10 cellular contexts compared by ENCODE assay signal in genomic region chr2:176140130-176140519, GRCh38. TPM values are rescaled to one million over a fixed set of nuclear protein-coding genes. Genes with fewer than 3 reads are reported as not detected.
DNase-seq lines count a peak whose midpoint lies in the region; ATAC-seq and TF ChIP-seq lines count a peak whose summit lies in the region.
"Had no signal": no experiment of that assay in that cellular context is flagged by ENCODE, and none has a peak within 500 bp of the region (broad histone marks: within the 10 kb centered on the region; RNA-seq: fewer than 3 reads in every experiment).

No MANE protein-coding gene starts in this region.

- H3K4me1 ChIP-seq in RWPE2 (ENCODE audit: insufficient read depth, poor library complexity, severe bottlenecking) (peaks cover 9% of the 10 kb centered on the region), iPS-15b (ENCODE audit: control insufficient read depth, insufficient read depth, low read length) (peaks cover 5% of the 10 kb centered on the region), stomach smooth muscle (ENCODE audit: control insufficient read depth, insufficient read depth, low read length) (peaks cover 20% of the 10 kb centered on the region)

- H3K27me3 ChIP-seq in RWPE2 (ENCODE audit: insufficient read depth, poor library complexity, severe bottlenecking) (no peaks in the 10 kb centered on the region), iPS-15b (ENCODE audit: control insufficient read depth, insufficient read depth, low read length) (peaks cover 99% of the 10 kb centered on the region), stomach smooth muscle (ENCODE audit: control insufficient read depth in 1 of 2, insufficient read depth in 2 of 2, low read length in 2 of 2) (peaks cover 66 to 78% of the 10 kb centered on the region in 2 donors)

- H3K9me3 ChIP-seq in RWPE2 (ENCODE audit: severe bottlenecking) (no peaks in the 10 kb centered on the region), iPS-15b (ENCODE audit: control insufficient read depth, insufficient read depth, low read length) (no peaks in the 10 kb centered on the region), stomach smooth muscle (ENCODE audit: control insufficient read depth in 2 of 2, low read length in 2 of 2) (no peaks in the 10 kb centered on the region)

- H3K36me3 ChIP-seq in RWPE2 (ENCODE audit: low read depth): no peaks in the 10 kb centered on the region
- H3K36me3 ChIP-seq in iPS-15b (ENCODE audit: control insufficient read depth, insufficient read depth, low read length): no peaks in the 10 kb centered on the region
- no peaks in the 10 kb centered on the region for H3K36me3 ChIP-seq in stomach smooth muscle (ENCODE audit: control insufficient read depth in 2 of 2, insufficient read depth in 2 of 2, low read length in 2 of 2)

- no peak overlapping the region for H3K9ac ChIP-seq in iPS-15b (ENCODE audit: low read depth, low read length)
- no peak overlapping the region for H3K9ac ChIP-seq in stomach smooth muscle (ENCODE audit: low read length in 2 of 2)

- no peak for ATAC-seq in RWPE2 (ENCODE audit: low read depth)

- no peak for TF ChIP-seq CTCF in RWPE2 (IDR thresholded peaks at IDR 0.05; ENCODE audit: poor library complexity, severe bottlenecking)

- DNase-seq in DMS79 treated with DMSO at 0.1 percent for 48 hours (lab: John Stamatoyannopoulos, UW): peak; percentile 49
- no peak for DNase-seq in DMS79 (lab: John Stamatoyannopoulos, UW)
- DNase-seq in RWPE2 (ENCODE audit: low spot score): no peak
- DNase-seq in activated gamma-delta T cell treated with Interleukin-2 at 50 U/mL for 16 hours: no peak
- DNase-seq in A172 (ENCODE audit: low spot score): no peak
- DNase-seq in GDM1 (lab: John Stamatoyannopoulos, UW): no peak

- H3K4me3 ChIP-seq in RWPE2 (ENCODE audit: severe bottlenecking) (peak overlapping the region; percentile 42), iPS-15b (ENCODE audit: low read depth, low read length) (peak overlapping the region; percentile 54), stomach smooth muscle (ENCODE audit: low read length in 2 of 2) (peak overlapping the region; percentile 56 to 67)

- H3K27ac ChIP-seq in RWPE2 (ENCODE audit: poor library complexity, severe bottlenecking) (no peak overlapping the region), stomach smooth muscle (ENCODE audit: low read length) (no peak overlapping the region)
- H3K27ac ChIP-seq: 22Rv1 had no signal

RNA-seq across cellular contexts. Expression of gene HOXD8, which starts 10.6 kb away (rescaled TPM):
- 11.6 and 20.4 TPM in 2 replicates for total RNA-seq in A172 (2014; rRNA removed; shearing (Covaris generic))
- total RNA-seq: pulmonary artery endothelial cell had no signal

RNA-seq across cellular contexts. Expression of gene HOXD4, which starts 11.2 kb away (rescaled TPM):
- total RNA-seq in A172 (2014; rRNA removed; shearing (Covaris generic)): 0.77 and 3.9 TPM in 2 replicates
- total RNA-seq: pulmonary artery endothelial cell had no signal

RNA-seq across cellular contexts. Expression of gene HOXD3, which starts 17.0 kb away (rescaled TPM):
- total RNA-seq in A172 (2014; rRNA removed; shearing (Covaris generic)): 1.0 TPM in 2 replicates
- total RNA-seq: pulmonary artery endothelial cell had no signal

RNA-seq across cellular contexts. Expression of gene HOXD9, which starts 17.6 kb away (rescaled TPM):
- 2.8 and 3.6 TPM in 2 replicates for total RNA-seq in A172 (2014; rRNA removed; shearing (Covaris generic))
- total RNA-seq: pulmonary artery endothelial cell had no signal

RNA-seq across cellular contexts. Expression of gene HOXD10, which starts 23.5 kb away (rescaled TPM):
- total RNA-seq in A172 (2014; rRNA removed; shearing (Covaris generic)): 18.1 and 21.7 TPM in 2 replicates
- total RNA-seq: pulmonary artery endothelial cell had no signal
